ENCODE assay signal across 1 cellular context in genomic region chr17:5418858-5419355, GRCh38.
TF ChIP-seq lines count a peak whose summit lies in the region.

No MANE protein-coding gene starts in this region.

TF ChIP-seq in GM12878, 131 proteins besides CTCF, POLR2A, EP300 and RAD21 (continued from another document and continues in another):
- no peak for TF ChIP-seq IRF5 (IDR thresholded peaks at IDR 0.05; ENCODE audit: borderline replicate concordance)
- no peak for TF ChIP-seq SREBF1 (IDR thresholded peaks at IDR 0.05; ENCODE audit: low read length)
- peak; percentile 33 to 53; a peak in 1 of 4 replicates for TF ChIP-seq IKZF2 (IDR thresholded peaks at IDR 0.05)
- no peak for TF ChIP-seq TCF7 (IDR thresholded peaks at IDR 0.05; ENCODE audit: borderline replicate concordance)
- no peak for TF ChIP-seq JUND (IDR thresholded peaks at IDR 0.05; ENCODE audit: low read depth, low read length)
- TF ChIP-seq ZNF207 (IDR thresholded peaks at IDR 0.05; ENCODE audit: borderline replicate concordance), result no peak
- no peak for TF ChIP-seq BRCA1 (IDR thresholded peaks at IDR 0.05; ENCODE audit: low read depth, low read length)
- no peak for TF ChIP-seq NR2F1 (conservative IDR thresholded peaks at IDR 0.05)
- 0 out of 2 replicates have a peak, but pooled peaks have one; percentile 21 for TF ChIP-seq EED (IDR thresholded peaks at IDR 0.05; ENCODE audit: low read depth)
- peak; percentile 69 for TF ChIP-seq CREM (IDR thresholded peaks at IDR 0.05; ENCODE audit: low read depth)
- no peak for TF ChIP-seq RB1 (IDR thresholded peaks at IDR 0.05; ENCODE audit: borderline replicate concordance)
- no peak for TF ChIP-seq KDM1A (IDR thresholded peaks at IDR 0.05; ENCODE audit: borderline replicate concordance)
- no peak for TF ChIP-seq HDAC6 (IDR thresholded peaks at IDR 0.05; ENCODE audit: unreplicated experiment)
- TF ChIP-seq ZNF217 (IDR thresholded peaks at IDR 0.05), result no peak
- no peak for TF ChIP-seq ZBTB33 (IDR thresholded peaks at IDR 0.05)
- TF ChIP-seq MYB (IDR thresholded peaks at IDR 0.05; ENCODE audit: borderline replicate concordance, low read depth, low read length), result no peak
- no peak for TF ChIP-seq ZBTB4 (CRISPR knock-in tag; IDR thresholded peaks at IDR 0.05)
- TF ChIP-seq TCF12 (IDR thresholded peaks at IDR 0.05; ENCODE audit: low read depth, low read length), result no peak
- no peak for TF ChIP-seq RELB (IDR thresholded peaks at IDR 0.05; ENCODE audit: low read depth)
- no peak for TF ChIP-seq KAT2A (conservative IDR thresholded peaks at IDR 0.05; ENCODE audit: control insufficient read depth, low read depth, low read length)
- TF ChIP-seq PML (IDR thresholded peaks at IDR 0.05; ENCODE audit: low read length), result no peak; the same call in 1 of the 2 replicates
- TF ChIP-seq MTA2 (IDR thresholded peaks at IDR 0.05; ENCODE audit: low read depth), result peak; percentile 40; the same call in 1 of the 2 replicates
- peak; percentile 40; the same call in 1 of the 2 replicates for TF ChIP-seq CBFB (IDR thresholded peaks at IDR 0.05; ENCODE audit: low read depth)
- no peak for TF ChIP-seq ESRRA (IDR thresholded peaks at IDR 0.05; ENCODE audit: low read length)
- TF ChIP-seq BCL11A (IDR thresholded peaks at IDR 0.05; ENCODE audit: low read depth, low read length), result no peak
- peak; percentile 17; the same call in 1 of the 2 replicates for TF ChIP-seq POLR2AphosphoS5 (IDR thresholded peaks at IDR 0.05; ENCODE audit: low read length)
- TF ChIP-seq RELA (IDR thresholded peaks at IDR 0.05; ENCODE audit: borderline replicate concordance, partially characterized antibody), result no peak
- peak; percentile 41; the same call in 1 of the 2 replicates for TF ChIP-seq SPI1 (IDR thresholded peaks at IDR 0.05; ENCODE audit: borderline replicate concordance, insufficient read depth, low read depth, low read length)
- no peak for TF ChIP-seq E2F8 (IDR thresholded peaks at IDR 0.05; ENCODE audit: low read depth, partially characterized antibody)
- no peak for TF ChIP-seq CEBPB (IDR thresholded peaks at IDR 0.05; ENCODE audit: borderline replicate concordance in 1 of 2, low read depth in 2 of 2, low read length in 2 of 2)
- no peak for TF ChIP-seq BCL3 (IDR thresholded peaks at IDR 0.05; ENCODE audit: borderline replicate concordance, insufficient read depth, low read depth, low read length, poor library complexity, severe bottlenecking)
- no peak for TF ChIP-seq NR2C2 (IDR thresholded peaks at IDR 0.05; ENCODE audit: borderline replicate concordance, control insufficient read depth, insufficient read length, low read depth)
- TF ChIP-seq SKIL (IDR thresholded peaks at IDR 0.05; ENCODE audit: low read depth, poor library complexity, severe bottlenecking), result no peak
- no peak for TF ChIP-seq PRDM15 (CRISPR knock-in tag; IDR thresholded peaks at IDR 0.05)
- TF ChIP-seq ZNF24 (IDR thresholded peaks at IDR 0.05), result no peak
- no peak for TF ChIP-seq HCFC1 (IDR thresholded peaks at IDR 0.05; ENCODE audit: low read length)
- TF ChIP-seq YY1 (IDR thresholded peaks at IDR 0.05; ENCODE audit: low read depth, low read length), result no peak
- no peak for TF ChIP-seq ATF3 (IDR thresholded peaks at IDR 0.05; ENCODE audit: borderline replicate concordance, extremely low read depth, low read depth, low read length)
- peak; percentile 79 for TF ChIP-seq CREB1 (IDR thresholded peaks at IDR 0.05; ENCODE audit: low read depth)
- TF ChIP-seq NFXL1 (IDR thresholded peaks at IDR 0.05; ENCODE audit: borderline replicate concordance), result no peak
- TF ChIP-seq PBX3 (IDR thresholded peaks at IDR 0.05; ENCODE audit: insufficient replicate concordance, low read depth, low read length), result no peak
- peak in 1 of 2 experiments; percentile 7; a peak in 1 of 4 replicates for TF ChIP-seq ETV6 (conservative IDR thresholded peaks at IDR 0.05 in 1 of 2, IDR thresholded peaks at IDR 0.05 in 1 of 2; ENCODE audit: borderline replicate concordance in 1 of 2, low read depth in 1 of 2)
